ENCODE assay signal across 32 cellular contexts in the genomic region with DNA sequence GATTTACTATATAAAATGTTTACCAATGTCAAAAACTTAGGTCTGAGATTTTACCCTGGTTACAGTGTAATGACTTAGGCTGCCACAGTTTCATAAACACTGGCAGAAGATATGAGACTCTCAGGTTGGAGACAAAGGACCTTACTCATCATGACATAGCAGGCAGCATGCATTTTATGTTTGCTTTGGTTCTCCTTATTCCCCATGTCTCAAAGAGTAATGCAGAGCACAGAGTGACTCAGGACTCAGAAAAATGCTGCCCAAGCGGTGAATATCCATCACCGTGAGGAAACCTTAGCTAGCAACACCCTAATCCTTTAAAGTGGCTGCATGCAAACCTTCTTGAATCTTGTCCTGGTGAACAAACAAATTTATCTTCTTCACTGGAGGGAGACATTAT.
A peak's percentile ranks its signal among the peaks of the same experiment; 100 is the strongest.
DNase-seq lines count a peak whose midpoint lies in the region; ATAC-seq and TF ChIP-seq lines count a peak whose summit lies in the region.
"Had no signal": no experiment of that assay in that cellular context is flagged by ENCODE, and none has a peak within 500 bp of the region (broad histone marks: within the 10 kb centered on the region; RNA-seq: fewer than 3 reads in every experiment).

No MANE protein-coding gene starts in this region.

- H3K4me3 ChIP-seq in mammary epithelial cell (replicated peaks in 1 of 3; ENCODE audit: insufficient read depth in 1 of 3, low read depth in 2 of 3, low read length in 3 of 3) = no peak overlapping the region
- no peak overlapping the region for H3K4me3 ChIP-seq in PC-9
- no peak overlapping the region for H3K4me3 ChIP-seq in epithelial cell of esophagus (ENCODE audit: low read length)
- H3K4me3 ChIP-seq: cardiac muscle cell, lung, Peyer's patch, SJCRH30, upper lobe of left lung had no signal

- TF ChIP-seq CTCF in MCF 10A (IDR thresholded peaks at IDR 0.05; ENCODE audit: unreplicated experiment) (no peak), mammary epithelial cell (conservative IDR thresholded peaks at IDR 0.05 in 1 of 2, IDR thresholded peaks at IDR 0.05 in 1 of 2; ENCODE audit: extremely low read depth in 1 of 2, insufficient read depth in 1 of 2, low read depth in 1 of 2, low read length in 2 of 2) (no peak), PC-9 (conservative IDR thresholded peaks at IDR 0.05) (no peak), epithelial cell of esophagus (IDR thresholded peaks at IDR 0.05; ENCODE audit: insufficient read depth, low read depth, low read length, missing control alignments) (no peak)

- H3K27me3 ChIP-seq in mammary epithelial cell (ENCODE audit: insufficient read depth, low read length) = no peaks in the 10 kb centered on the region
- no peaks in the 10 kb centered on the region for H3K27me3 ChIP-seq in PC-9 (ENCODE audit: insufficient read depth, low read depth)
- H3K27me3 ChIP-seq: BE2C, cardiac muscle cell, Peyer's patch, SJCRH30, upper lobe of left lung had no signal

- H3K9ac ChIP-seq in mammary epithelial cell (ENCODE audit: insufficient read depth, low read length) = no peak overlapping the region

- H3K9me3 ChIP-seq in mammary epithelial cell (replicated peaks; ENCODE audit: insufficient read depth, low read length) (peaks cover 13% of the 10 kb centered on the region), PC-9 (ENCODE audit: insufficient read depth, low read depth) (no peaks in the 10 kb centered on the region)
- H3K9me3 ChIP-seq: BE2C, Peyer's patch, SJCRH30, upper lobe of left lung had no signal

- H3K36me3 ChIP-seq in mammary epithelial cell (ENCODE audit: insufficient read depth, low read length) (no peaks in the 10 kb centered on the region), PC-9 (ENCODE audit: low read depth) (no peaks in the 10 kb centered on the region)
- H3K36me3 ChIP-seq: BE2C, cardiac muscle cell, Peyer's patch, SJCRH30, upper lobe of left lung had no signal

- dilution Hi-C loops in mammary epithelial cell (cut with HindIII; ENCODE audit: low sequenced_read_pairs) = no loop called here

- ATAC-seq in activated CD4-positive, CD25-positive, alpha-beta regulatory T cell treated with anti-CD3 and anti-CD28 coated beads, Interleukin-2, amount 50 U/mL, for 24 hours = no peak
- ATAC-seq: left cardiac atrium had no signal

- H3K79me2 ChIP-seq in mammary epithelial cell (ENCODE audit: insufficient read depth, low read length) (no peaks in the 10 kb centered on the region), PC-9 (ENCODE audit: low read depth) (no peaks in the 10 kb centered on the region)

- no peaks in the 10 kb centered on the region for H3K9me2 ChIP-seq in PC-9 (ENCODE audit: insufficient read depth)

- 90% methylated on average over 2 of the region's 2 CpGs for WGBS in mammary epithelial cell (ENCODE audit: low coverage, missing lambda C conversion rate)

- CTCF ChIA-PET in MCF 10A (lab: Yijun Ruan, JAX) = no interaction called here
- CTCF ChIA-PET in mammary epithelial cell (lab: Charles Lee; ENCODE audit: low non-redundant PET) = no interaction called here
- CTCF ChIA-PET in PC-9 (lab: Charles Lee) = no interaction called here

- H3K4me1 ChIP-seq in mammary epithelial cell (ENCODE audit: insufficient read depth, low read length) = no peaks in the 10 kb centered on the region
- 0 out of 2 replicates have a peak, but pooled peaks cover 15% of the 10 kb centered on the region for H3K4me1 ChIP-seq in PC-9 (replicated peaks; ENCODE audit: insufficient read depth)
- H3K4me1 ChIP-seq: BE2C, Peyer's patch, SJCRH30, upper lobe of left lung had no signal

- POLR2A ChIA-PET in MCF 10A (lab: Yijun Ruan, JAX) = no interaction called here
- POLR2A ChIA-PET in PC-9 (lab: Charles Lee; ENCODE audit: unreplicated experiment) = no interaction called here

- in situ Hi-C loops in mammary epithelial cell (cut with MboI; ENCODE audit: low sequenced_read_pairs in 2 of 2) = no loop called here

- H3K27ac Mint-ChIP-seq in MCF 10A (ENCODE audit: low read depth, unreplicated experiment) = no peak overlapping the region
- H3K27ac Mint-ChIP-seq: activated CD4-positive, alpha-beta T cell treated with anti-CD3 and anti-CD28 coated beads, Interleukin-2, amount 10 ng/mL, durations not matched to agents 24 days and 14 days; activated naive CD8-positive, alpha-beta T cell treated with anti-CD3 and anti-CD28 coated beads for 36 hours; CD8-positive, alpha-beta memory T cell; H9; nephron progenitor cell had no signal

- H3K36me3 Mint-ChIP-seq in MCF 10A (ENCODE audit: insufficient read depth, unreplicated experiment) = no peaks in the 10 kb centered on the region
- H3K36me3 Mint-ChIP-seq: activated naive CD8-positive, alpha-beta T cell treated with anti-CD3 and anti-CD28 coated beads for 36 hours; CD8-positive, alpha-beta memory T cell had no signal

- DNase-seq in MCF 10A (ENCODE audit: unreplicated experiment) (peak; percentile 9), mammary epithelial cell (no peak), PC-9 (peak; percentile 45 to 58), epithelial cell of esophagus (ENCODE audit: low read depth) (peak; percentile 8), GM19238 (ENCODE audit: insufficient read length, low spot score) (no peak), middle frontal gyrus (ENCODE audit: extremely low spot score, low spot score) (no peak), NCI-H774 (lab: John Stamatoyannopoulos, UW) (no peak)
- DNase-seq: activated CD4-positive, alpha-beta T cell treated with anti-CD3 and anti-CD28 coated beads, Interleukin-2, amount 10 ng/mL, durations not matched to agents 24 days and 14 days; activated CD8-positive, alpha-beta memory T cell treated with anti-CD3 and anti-CD28 coated beads for 24 hours; activated naive CD8-positive, alpha-beta T cell treated with anti-CD3 and anti-CD28 coated beads for 36 hours; activated T-cell treated with anti-CD3 and anti-CD28 coated beads for 4 hours; anterior cingulate cortex; BE2C; CD8-positive, alpha-beta memory T cell; DMS 273 treated with DMSO at 0.1 percent for 48 hours; effector CD4-positive, alpha-beta T cell; H9; hypothalamus; left cardiac atrium; NCI-H1417 treated with DMSO at 0.1 percent for 48 hours; NCI-H2081; nephron progenitor cell; NK-92 treated with Interleukin-12 subunit alpha and Interleukin-12 subunit beta, amount 100 ng/mL, for 24 hours; Peyer's patch; SJCRH30; stimulated activated CD4-positive, alpha-beta T cell treated with anti-CD3 and anti-CD28 coated beads, Interleukin-4, amount 100 ng/mL, for 4 hours; SW 1271; T-helper 9 cell; upper lobe of left lung had no signal

- no peaks in the 10 kb centered on the region for H3K4me1 Mint-ChIP-seq in MCF 10A (ENCODE audit: insufficient read depth, unreplicated experiment)
- H3K4me1 Mint-ChIP-seq: activated CD4-positive, alpha-beta T cell treated with anti-CD3 and anti-CD28 coated beads, Interleukin-2, amount 10 ng/mL, durations not matched to agents 24 days and 14 days; activated naive CD8-positive, alpha-beta T cell treated with anti-CD3 and anti-CD28 coated beads for 36 hours; CD8-positive, alpha-beta memory T cell; H9; nephron progenitor cell had no signal

- BruUV-seq in MCF 10A (replicated peaks; lab: Mats Ljungman, UMichigan) (no TSS peak), mammary epithelial cell (replicated peaks; lab: Mats Ljungman, UMichigan) (no TSS peak), PC-9 (replicated peaks; lab: Mats Ljungman, UMichigan) (no TSS peak)

- peaks cover 11% of the 10 kb centered on the region for H3K9me3 Mint-ChIP-seq in MCF 10A (ENCODE audit: unreplicated experiment)

- H3K27ac ChIP-seq in mammary epithelial cell (ENCODE audit: insufficient read depth, low read depth, low read length) = no peak overlapping the region
- peak overlapping the region; percentile 81 for H3K27ac ChIP-seq in PC-9
- H3K27ac ChIP-seq: cardiac muscle cell, Peyer's patch, SJCRH30, upper lobe of left lung had no signal

- no peak overlapping the region for H2AFZ ChIP-seq in mammary epithelial cell (ENCODE audit: low read depth, low read length)
- no peak overlapping the region for H2AFZ ChIP-seq in PC-9

- no peak overlapping the region for H3K4me3 Mint-ChIP-seq in MCF 10A (ENCODE audit: unreplicated experiment)
- H3K4me3 Mint-ChIP-seq: activated CD4-positive, alpha-beta T cell treated with anti-CD3 and anti-CD28 coated beads, Interleukin-2, amount 10 ng/mL, durations not matched to agents 24 days and 14 days; activated naive CD8-positive, alpha-beta T cell treated with anti-CD3 and anti-CD28 coated beads for 36 hours; CD8-positive, alpha-beta memory T cell; H9; nephron progenitor cell had no signal

- intact Hi-C loops in MCF 10A (cut with micrococcal nuclease) (no loop called here), mammary epithelial cell (cut with micrococcal nuclease) (no loop called here), PC-9 (cut with micrococcal nuclease; ENCODE audit: unreplicated experiment) (no loop called here)

- H3K4me2 ChIP-seq in mammary epithelial cell (ENCODE audit: insufficient read depth, low read depth, low read length) (no peak overlapping the region), PC-9 (peak overlapping the region; percentile 31; the same call in 1 of the 2 replicates)

- no peaks in the 10 kb centered on the region for H3F3A ChIP-seq in PC-9 (ENCODE audit: insufficient read depth, low read depth)

- H4K20me1 ChIP-seq in mammary epithelial cell (ENCODE audit: insufficient read depth, low read length) (no peaks in the 10 kb centered on the region), PC-9 (ENCODE audit: insufficient read depth) (no peaks in the 10 kb centered on the region)

- no peaks in the 10 kb centered on the region for H3K27me3 Mint-ChIP-seq in MCF 10A (ENCODE audit: insufficient read depth, unreplicated experiment)
- H3K27me3 Mint-ChIP-seq: activated CD4-positive, alpha-beta T cell treated with anti-CD3 and anti-CD28 coated beads, Interleukin-2, amount 10 ng/mL, durations not matched to agents 24 days and 14 days; activated naive CD8-positive, alpha-beta T cell treated with anti-CD3 and anti-CD28 coated beads for 36 hours; CD8-positive, alpha-beta memory T cell had no signal

Comparison
In these comparisons a context has a peak if more than half of its experiments do, and no peak if none do; other contexts are left out.
1. DNase-seq: peak in MCF 10A (single experiment), PC-9 (2 of 2) and epithelial cell of esophagus (single experiment); none in mammary epithelial cell (single experiment), GM19238 (single experiment), middle frontal gyrus (single experiment) and NCI-H774 (single experiment).